15 cellular contexts compared by ENCODE assay signal in the genomic region with DNA sequence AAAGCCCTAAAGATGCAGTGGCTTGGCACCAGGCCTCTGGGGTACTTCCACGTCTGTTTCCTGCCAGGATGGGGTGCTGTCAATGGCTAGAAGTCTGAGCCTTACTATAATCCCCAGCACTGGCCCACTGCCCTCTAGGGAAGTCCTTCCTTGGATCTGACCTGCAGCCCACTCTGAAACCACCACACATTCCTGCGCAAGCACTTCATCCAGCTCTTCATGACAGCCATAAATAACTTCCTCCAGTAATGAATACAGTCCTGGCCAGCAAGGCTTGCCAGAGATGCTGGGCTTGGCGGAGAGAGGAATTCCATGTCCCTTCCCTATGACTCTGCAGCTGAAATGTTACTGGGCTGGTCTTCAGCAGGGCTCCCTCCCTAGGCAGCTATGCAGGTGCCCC. TPM values are rescaled to one million over a fixed set of nuclear protein-coding genes. Genes with fewer than 3 reads are reported as not detected.
A peak's percentile ranks its signal among the peaks of the same experiment; 100 is the strongest.
DNase-seq lines count a peak whose midpoint lies in the region; ATAC-seq and TF ChIP-seq lines count a peak whose summit lies in the region.
"Had no signal": no experiment of that assay in that cellular context is flagged by ENCODE, and none has a peak within 500 bp of the region (broad histone marks: within the 10 kb centered on the region; RNA-seq: fewer than 3 reads in every experiment).

No MANE protein-coding gene starts in this region.

- H3K4ac ChIP-seq in IMR-90 (ENCODE audit: low read depth, low read length), result peak overlapping the region; percentile 51; the same call in 1 of the 2 replicates

- no peaks in the 10 kb centered on the region for H3K36me3 ChIP-seq in IMR-90 (ENCODE audit: control insufficient read depth, insufficient read depth, low read length)
- no peaks in the 10 kb centered on the region for H3K36me3 ChIP-seq in left lung
- H3K36me3 ChIP-seq in transverse colon, result no peaks in the 10 kb centered on the region
- H3K36me3 ChIP-seq in right lobe of liver, result no peaks in the 10 kb centered on the region
- H3K36me3 ChIP-seq: Peyer's patch had no signal

- no peak for TF ChIP-seq CTCF in AG04450 (IDR thresholded peaks at IDR 0.05; ENCODE audit: low read depth, low read length)
- TF ChIP-seq CTCF in IMR-90 (conservative IDR thresholded peaks at IDR 0.05; ENCODE audit: low read depth, low read length), result 0 out of 2 replicates have a peak, but pooled peaks have one; percentile 3
- no peak for TF ChIP-seq CTCF in left lung (IDR thresholded peaks at IDR 0.05)
- no peak for TF ChIP-seq CTCF in transverse colon (IDR thresholded peaks at IDR 0.05)
- TF ChIP-seq CTCF in RWPE1 (conservative IDR thresholded peaks at IDR 0.05; ENCODE audit: low read depth), result no peak
- no peak for TF ChIP-seq CTCF in right lobe of liver (IDR thresholded peaks at IDR 0.05)

- POLR2A ChIA-PET in AG04450 (lab: Yijun Ruan, JAX), result interaction anchor here (1.1 to 1.5 kb wide), 3 partner anchors 12 to 30 kb away, joined by 3 to 6 read pairs (median 4); no protein-coding TSS in a partner anchor
- POLR2A ChIA-PET in IMR-90 (lab: Charles Lee; ENCODE audit: unreplicated experiment), result no interaction called here
- POLR2A ChIA-PET in RWPE1 (lab: Yijun Ruan, JAX; ENCODE audit: low non-redundant PET), result no interaction called here

- H2BK15ac ChIP-seq in IMR-90 (ENCODE audit: low read depth, low read length), result no peak overlapping the region

- H3K4me1 ChIP-seq in IMR-90 (ENCODE audit: control insufficient read depth, insufficient read depth, low read length) (peaks cover 5% of the 10 kb centered on the region), left lung (peaks cover 3 to 64% of the 10 kb centered on the region in 2 donors), transverse colon (peaks cover 0 to 7% (median 3%) of the 10 kb centered on the region in 4 donors), right lobe of liver (peaks cover 0 to 73% (median 37%) of the 10 kb centered on the region in 4 donors)
- H3K4me1 ChIP-seq: Peyer's patch had no signal

- peak overlapping the region; percentile 46; the same call in 1 of the 2 replicates for H2BK120ac ChIP-seq in IMR-90 (ENCODE audit: low read depth, low read length)

- peak overlapping the region; percentile 4 for H2BK5ac ChIP-seq in IMR-90 (ENCODE audit: low read depth, low read length, poor library complexity, severe bottlenecking)

- H4K5ac ChIP-seq in IMR-90 (ENCODE audit: low read depth, low read length), result no peak overlapping the region

- H3K9me3 ChIP-seq in AG04450 (ENCODE audit: control insufficient read depth, insufficient read depth, low read length) (no peaks in the 10 kb centered on the region), IMR-90 (ENCODE audit: control insufficient read depth, insufficient read depth, low read length) (no peaks in the 10 kb centered on the region), left lung (no peaks in the 10 kb centered on the region), transverse colon (no peaks in the 10 kb centered on the region), right lobe of liver (no peaks in the 10 kb centered on the region)
- H3K9me3 ChIP-seq: Peyer's patch had no signal

- H2AFZ ChIP-seq in IMR-90 (replicated peaks; ENCODE audit: low read length, poor library complexity), result peak overlapping the region; percentile 79

- in situ Hi-C loops in IMR-90 (cut with MboI; ENCODE audit: low sequenced_read_pairs), result no loop called here
- in situ Hi-C loops in transverse colon (cut with MboI; ENCODE audit: low pct_ligation_motif_present in 1 of 4, low pct_unique_long_range_greater_than_20kb in 1 of 4, low sequenced_read_pairs in 3 of 4), result no loop called here

- H3K27me3 ChIP-seq in AG04450 (ENCODE audit: control insufficient read depth, insufficient read depth, low read length), result peaks cover 24% of the 10 kb centered on the region
- H3K27me3 ChIP-seq in IMR-90 (ENCODE audit: control insufficient read depth, insufficient read depth, low read length), result peaks cover 11% of the 10 kb centered on the region; the same call in 1 of the 2 replicates
- peaks cover 0 to 35% of the 10 kb centered on the region in 2 donors for H3K27me3 ChIP-seq in left lung
- peaks cover 12% of the 10 kb centered on the region for H3K27me3 ChIP-seq in transverse colon
- no peaks in the 10 kb centered on the region for H3K27me3 ChIP-seq in right lobe of liver
- H3K27me3 ChIP-seq: Peyer's patch had no signal

- no peak overlapping the region for H3K56ac ChIP-seq in IMR-90 (ENCODE audit: extremely low read depth, insufficient read depth, low read length)

- BruUV-seq in IMR-90 (replicated peaks; lab: Mats Ljungman, UMichigan), result no TSS peak

- ATAC-seq in IMR-90 (ENCODE audit: low read depth), result peak; percentile 89
- ATAC-seq in left lung, result peak; percentile 36
- ATAC-seq in right lobe of liver, result no peak
- ATAC-seq: GM12878 had no signal

- no peak overlapping the region for H3K27ac ChIP-seq in AG04450 (ENCODE audit: low read depth, low read length)
- H3K27ac ChIP-seq in IMR-90 (ENCODE audit: insufficient read depth, low read length), result no peak overlapping the region
- peak overlapping the region in 1 of 2 donors; percentile 37 for H3K27ac ChIP-seq in left lung
- no peak overlapping the region for H3K27ac ChIP-seq in transverse colon
- H3K27ac ChIP-seq in RWPE1, result no peak overlapping the region
- peak overlapping the region in 1 of 3 donors; percentile 47 for H3K27ac ChIP-seq in right lobe of liver
- H3K27ac ChIP-seq: Peyer's patch had no signal

- no peak overlapping the region for H4K91ac ChIP-seq in IMR-90 (ENCODE audit: insufficient read depth, low read depth, low read length)

- CTCF ChIA-PET in AG04450 (lab: Charles Lee) (interaction anchor here (0.8 to 1.2 kb wide), 2 partner anchors 33 to 309 kb away, joined by 3 to 7 read pairs; no protein-coding TSS in a partner anchor), IMR-90 (lab: Yijun Ruan, JAX) (interaction anchor here (1.3 to 1.7 kb wide), 2 partner anchors 30 to 173 kb away, joined by 3 to 5 read pairs; no protein-coding TSS in a partner anchor), RWPE1 (lab: Yijun Ruan, JAX) (interaction anchor here (0.6 to 1.0 kb wide), 4 partner anchors 9 to 1329 kb away, joined by 3 to 4 read pairs (median 4); no protein-coding TSS in a partner anchor)

- H3K9ac ChIP-seq in IMR-90 (ENCODE audit: low read depth, low read length), result no peak overlapping the region

- H3K18ac ChIP-seq in IMR-90 (ENCODE audit: low read depth, low read length), result no peak overlapping the region

- H2BK20ac ChIP-seq in IMR-90 (ENCODE audit: low read depth, low read length), result peak overlapping the region; percentile 29; the same call in 1 of the 2 replicates

- no peak for TF ChIP-seq EP300 in transverse colon (IDR thresholded peaks at IDR 0.05; ENCODE audit: low read depth)

- TF ChIP-seq POLR2A in IMR-90 (IDR thresholded peaks at IDR 0.05; ENCODE audit: low read depth, low read length) (no peak), transverse colon (IDR thresholded peaks at IDR 0.05) (no peak), right lobe of liver (IDR thresholded peaks at IDR 0.05) (no peak)

- H4K20me1 ChIP-seq in IMR-90 (ENCODE audit: insufficient read depth, low read length), result no peaks in the 10 kb centered on the region

- H2AK9ac ChIP-seq in IMR-90 (replicated peaks; ENCODE audit: low read depth, low read length, poor library complexity), result peak overlapping the region; percentile 85

- dilution Hi-C loops in IMR-90 (cut with HindIII; ENCODE audit: low sequenced_read_pairs, unreplicated experiment), result no loop called here

- H3K14ac ChIP-seq in IMR-90 (replicated peaks; ENCODE audit: low read depth, low read length), result no peak overlapping the region

- no CpG with 5 or more reads among the region's 3 CpGs for WGBS in IMR-90 (ENCODE audit: extremely low coverage in 2 of 2, insufficient read length in 1 of 2), 2 experiments
- WGBS in transverse colon (ENCODE audit: low coverage in 1 of 2), 2 donors, result 20 to 39% methylated on average over 1 to 3 of the region's 3 CpGs
- 86% methylated on average over 1 of the region's 3 CpGs for WGBS in right lobe of liver (ENCODE audit: insufficient coverage, low coverage, low lambda C conversion rate, missing lambda C conversion rate)

- peak overlapping the region; percentile 51; the same call in 1 of the 2 replicates for H2AK5ac ChIP-seq in IMR-90 (ENCODE audit: low read depth, low read length)

- intact Hi-C loops in IMR-90 (cut with micrococcal nuclease) (no loop called here), left lung (cut with DNase I) (no loop called here), transverse colon (cut with DNase I; ENCODE audit: low total_unique reads) (no loop called here), right lobe of liver (cut with DNase I) (no loop called here)

- no peak overlapping the region for H4K8ac ChIP-seq in IMR-90 (ENCODE audit: low read depth in 2 of 2, low read length in 2 of 2)

- peaks cover 6% of the 10 kb centered on the region; the same call in 1 of the 2 replicates for H3K9me1 ChIP-seq in IMR-90 (ENCODE audit: insufficient read depth, low read length)

- H3K4me2 ChIP-seq in IMR-90 (ENCODE audit: low read depth, low read length), result no peak overlapping the region

- no peak for TF ChIP-seq RAD21 in IMR-90 (IDR thresholded peaks at IDR 0.05; ENCODE audit: low read length)

- H3K23ac ChIP-seq in IMR-90 (ENCODE audit: low read depth, low read length), result no peak overlapping the region

- DNase-seq in AG04450 (ENCODE audit: low read depth, low spot score), result peak; percentile 20
- DNase-seq in IMR-90, result peak; percentile 76
- DNase-seq in fibroblast of gingiva (ENCODE audit: low read depth), result peak; percentile 68
- DNase-seq in left lung, result no peak
- DNase-seq in transverse colon, result no peak
- DNase-seq in SW480 (ENCODE audit: low spot score), result no peak
- DNase-seq in RWPE1 (ENCODE audit: low spot score), result no peak
- DNase-seq in right lobe of liver, result no peak
- DNase-seq: activated CD4-positive, alpha-beta T cell treated with anti-CD3 and anti-CD28 coated beads, Interleukin-2, amount 50 U/mL, for 1 hour; NCI-H1436 treated with DMSO at 0.1 percent for 48 hours; NCI-H510A; Peyer's patch; stimulated activated CD4-positive, alpha-beta T cell treated with anti-CD3 and anti-CD28 coated beads, Interleukin-15, amount 100 ng/mL, for 24 hours had no signal

- H3K4me3 ChIP-seq in AG04450 (ENCODE audit: low read depth, low read length) (no peak overlapping the region), IMR-90 (ENCODE audit: insufficient read depth, low read depth, low read length) (no peak overlapping the region), left lung (no peak overlapping the region), transverse colon (no peak overlapping the region), right lobe of liver (no peak overlapping the region)
- H3K4me3 ChIP-seq: GM12878, Peyer's patch had no signal

- no peaks in the 10 kb centered on the region for H3K79me1 ChIP-seq in IMR-90 (ENCODE audit: low read depth in 1 of 2, low read length in 2 of 2)

TF ChIP-seq in IMR-90, 13 proteins besides CTCF, POLR2A, EP300 and RAD21 (continues in another document):
- TF ChIP-seq BHLHE40 (IDR thresholded peaks at IDR 0.05; ENCODE audit: low read depth, low read length), result no peak

RNA-seq across cellular contexts. Expression of gene ALPL, which starts 32.6 kb away (rescaled TPM):
- polyA plus RNA-seq in AG04450 (2011; rRNA removed), result 1.8 and 3.0 TPM in 2 replicates
- 1.3 and 2.2 TPM in 2 replicates for polyA minus RNA-seq in AG04450 (2011; rRNA and poly(A)+ RNA removed)
- 0.54 and 0.56 TPM in 2 replicates for total RNA-seq in IMR-90 (2012; rRNA removed)
- 2.2 and 2.4 TPM in 2 replicates for polyA plus RNA-seq in IMR-90 (2012; rRNA removed)
- polyA plus RNA-seq in IMR-90 (2012; cell fraction: cytosol; rRNA removed), result 1.4 and 4.4 TPM in 2 replicates
- 1.0 and 2.3 TPM in 2 replicates for polyA plus RNA-seq in IMR-90 (2012; cell fraction: nucleus; rRNA removed; ENCODE audit: low replicate concordance)
- total RNA-seq in left lung, result 100 to 1,000 TPM; 148 to 198 TPM
- 1 to 10 TPM; 1.6 to 8.6 (median 1.8) TPM for total RNA-seq in transverse colon
- 10 to 100 TPM; 23.2 to 81.5 (median 48.1) TPM for total RNA-seq in right lobe of liver
- total RNA-seq: activated T-helper 2 cell treated with anti-CD3 and anti-CD28 coated beads, Interferon-gamma antibody, Interleukin-2, Interleukin-4, amounts not matched to agents 10 μg/mL and 5 μg/mL and 100 μg/mL, durations not matched to agents 14 hours and 24 hours and 36 hours had no signal

Comparison
In these comparisons a context has a peak if more than half of its experiments do, and no peak if none do; other contexts are left out.
1. DNase-seq: peak in AG04450 (single experiment), IMR-90 (single experiment) and fibroblast of gingiva (single experiment); none in left lung (0 of 2), transverse colon (single experiment), SW480 (single experiment), RWPE1 (single experiment) and right lobe of liver (0 of 3).
2. ATAC-seq: peak in IMR-90 (single experiment) and left lung (single experiment); none in right lobe of liver (0 of 4).